In the genomic region with DNA sequence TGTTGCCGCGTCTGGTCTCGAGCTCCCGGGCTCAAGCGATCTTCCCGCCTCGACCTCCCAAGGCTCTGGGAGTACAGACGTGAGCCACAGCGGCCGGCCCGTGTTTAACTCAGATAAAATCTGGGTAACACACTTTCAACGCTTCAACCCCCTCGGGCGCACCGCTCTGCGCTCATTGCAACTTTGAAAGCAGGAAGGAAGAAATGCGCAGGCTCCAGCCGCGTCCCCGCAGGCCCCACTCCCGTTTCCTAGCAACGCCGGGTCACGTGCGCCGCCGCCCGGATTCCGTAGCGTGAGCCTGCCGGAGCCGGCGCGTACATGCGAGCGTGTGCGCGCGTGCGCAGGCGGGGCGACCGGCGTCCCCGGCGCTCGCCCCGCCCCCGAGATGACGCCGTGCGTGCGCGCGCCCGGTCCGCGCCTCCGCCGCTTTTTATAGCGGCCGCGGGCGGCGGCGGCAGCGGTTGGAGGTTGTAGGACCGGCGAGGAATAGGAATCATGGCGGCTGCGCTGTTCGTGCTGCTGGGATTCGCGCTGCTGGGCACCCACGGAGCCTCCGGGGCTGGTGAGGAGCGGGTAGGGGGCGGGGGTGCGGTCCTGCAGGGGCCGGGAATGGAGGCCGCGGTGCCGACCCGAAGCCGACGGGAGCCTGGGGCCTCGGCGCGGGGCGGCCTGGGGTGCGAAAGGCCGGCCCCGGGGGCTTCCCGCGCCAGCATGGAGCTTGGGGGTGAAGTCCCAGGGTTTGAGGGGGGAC, we compare ENCODE assay signal across 1 cellular context.
TF ChIP-seq lines count a peak whose summit lies in the region.

A gene (plus strand): TSS at position 457 of the 751 bp plus-strand sequence. CDS start 39 bp downstream, at position 496.

TF ChIP-seq in HepG2, 621 proteins besides CTCF, POLR2A, EP300 and RAD21 (continued from another document and continues in another):
- TF ChIP-seq, protein P1, sequence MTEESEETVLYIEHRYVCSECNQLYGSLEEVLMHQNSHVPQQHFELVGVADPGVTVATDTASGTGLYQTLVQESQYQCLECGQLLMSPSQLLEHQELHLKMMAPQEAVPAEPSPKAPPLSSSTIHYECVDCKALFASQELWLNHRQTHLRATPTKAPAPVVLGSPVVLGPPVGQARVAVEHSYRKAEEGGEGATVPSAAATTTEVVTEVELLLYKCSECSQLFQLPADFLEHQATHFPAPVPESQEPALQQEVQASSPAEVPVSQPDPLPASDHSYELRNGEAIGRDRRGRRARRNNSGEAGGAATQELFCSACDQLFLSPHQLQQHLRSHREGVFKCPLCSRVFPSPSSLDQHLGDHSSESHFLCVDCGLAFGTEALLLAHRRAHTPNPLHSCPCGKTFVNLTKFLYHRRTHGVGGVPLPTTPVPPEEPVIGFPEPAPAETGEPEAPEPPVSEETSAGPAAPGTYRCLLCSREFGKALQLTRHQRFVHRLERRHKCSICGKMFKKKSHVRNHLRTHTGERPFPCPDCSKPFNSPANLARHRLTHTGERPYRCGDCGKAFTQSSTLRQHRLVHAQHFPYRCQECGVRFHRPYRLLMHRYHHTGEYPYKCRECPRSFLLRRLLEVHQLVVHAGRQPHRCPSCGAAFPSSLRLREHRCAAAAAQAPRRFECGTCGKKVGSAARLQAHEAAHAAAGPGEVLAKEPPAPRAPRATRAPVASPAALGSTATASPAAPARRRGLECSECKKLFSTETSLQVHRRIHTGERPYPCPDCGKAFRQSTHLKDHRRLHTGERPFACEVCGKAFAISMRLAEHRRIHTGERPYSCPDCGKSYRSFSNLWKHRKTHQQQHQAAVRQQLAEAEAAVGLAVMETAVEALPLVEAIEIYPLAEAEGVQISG (CRISPR knock-in tag; IDR thresholded peaks at IDR 0.05): peak; percentile 53; the same call in 1 of the 2 replicates
- TF ChIP-seq, protein P2, sequence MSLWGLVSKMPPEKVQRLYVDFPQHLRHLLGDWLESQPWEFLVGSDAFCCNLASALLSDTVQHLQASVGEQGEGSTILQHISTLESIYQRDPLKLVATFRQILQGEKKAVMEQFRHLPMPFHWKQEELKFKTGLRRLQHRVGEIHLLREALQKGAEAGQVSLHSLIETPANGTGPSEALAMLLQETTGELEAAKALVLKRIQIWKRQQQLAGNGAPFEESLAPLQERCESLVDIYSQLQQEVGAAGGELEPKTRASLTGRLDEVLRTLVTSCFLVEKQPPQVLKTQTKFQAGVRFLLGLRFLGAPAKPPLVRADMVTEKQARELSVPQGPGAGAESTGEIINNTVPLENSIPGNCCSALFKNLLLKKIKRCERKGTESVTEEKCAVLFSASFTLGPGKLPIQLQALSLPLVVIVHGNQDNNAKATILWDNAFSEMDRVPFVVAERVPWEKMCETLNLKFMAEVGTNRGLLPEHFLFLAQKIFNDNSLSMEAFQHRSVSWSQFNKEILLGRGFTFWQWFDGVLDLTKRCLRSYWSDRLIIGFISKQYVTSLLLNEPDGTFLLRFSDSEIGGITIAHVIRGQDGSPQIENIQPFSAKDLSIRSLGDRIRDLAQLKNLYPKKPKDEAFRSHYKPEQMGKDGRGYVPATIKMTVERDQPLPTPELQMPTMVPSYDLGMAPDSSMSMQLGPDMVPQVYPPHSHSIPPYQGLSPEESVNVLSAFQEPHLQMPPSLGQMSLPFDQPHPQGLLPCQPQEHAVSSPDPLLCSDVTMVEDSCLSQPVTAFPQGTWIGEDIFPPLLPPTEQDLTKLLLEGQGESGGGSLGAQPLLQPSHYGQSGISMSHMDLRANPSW (CRISPR knock-in tag; IDR thresholded peaks at IDR 0.05; ENCODE audit: borderline replicate concordance): no peak
- TF ChIP-seq IRX3 (CRISPR knock-in tag; IDR thresholded peaks at IDR 0.05; ENCODE audit: borderline replicate concordance, low read depth) (no peak), TGIF2 (CRISPR knock-in tag; IDR thresholded peaks at IDR 0.05) (no peak), ZNF672 (CRISPR knock-in tag; IDR thresholded peaks at IDR 0.05) (no peak), ZNF274 (CRISPR knock-in tag; IDR thresholded peaks at IDR 0.05) (0 out of 2 replicates have a peak, but pooled peaks have one; percentile 23), NFE2 (CRISPR knock-in tag; IDR thresholded peaks at IDR 0.05) (no peak), SP1 (IDR thresholded peaks at IDR 0.05) (no peak), SP1 (CRISPR knock-in tag; IDR thresholded peaks at IDR 0.05) (peak; percentile 69; the same call in 1 of the 2 replicates), SIN3A (IDR thresholded peaks at IDR 0.05; ENCODE audit: borderline replicate concordance, low read depth, low read length) (peak; percentile 92; the same call in 1 of the 2 replicates), ZNF749 (CRISPR knock-in tag; IDR thresholded peaks at IDR 0.05; ENCODE audit: borderline replicate concordance) (no peak), ZNF75D (CRISPR knock-in tag; IDR thresholded peaks at IDR 0.05; ENCODE audit: borderline replicate concordance) (no peak), ZKSCAN1 (IDR thresholded peaks at IDR 0.05; ENCODE audit: low read length) (no peak), ZNF296 (CRISPR knock-in tag; conservative IDR thresholded peaks at IDR 0.05) (no peak), ZNF350 (CRISPR knock-in tag; IDR thresholded peaks at IDR 0.05; ENCODE audit: borderline replicate concordance, low read depth) (no peak; the same call in 1 of the 2 replicates), TBX3 (IDR thresholded peaks at IDR 0.05; ENCODE audit: borderline replicate concordance) (no peak), ZNF24 (IDR thresholded peaks at IDR 0.05) (no peak), ZNF589 (CRISPR knock-in tag; conservative IDR thresholded peaks at IDR 0.05) (no peak), SIX4 (CRISPR knock-in tag; IDR thresholded peaks at IDR 0.05) (no peak), FOXK2 (IDR thresholded peaks at IDR 0.05) (no peak), ZNF629 (CRISPR knock-in tag; conservative IDR thresholded peaks at IDR 0.05) (no peak), ZNF615 (CRISPR knock-in tag; IDR thresholded peaks at IDR 0.05; ENCODE audit: borderline replicate concordance) (no peak), RBAK (CRISPR knock-in tag; IDR thresholded peaks at IDR 0.05) (no peak), ZNF550 (CRISPR knock-in tag; IDR thresholded peaks at IDR 0.05; ENCODE audit: borderline replicate concordance) (no peak), ZNF709 (CRISPR knock-in tag; IDR thresholded peaks at IDR 0.05) (peak; percentile 93), ZNF101 (CRISPR knock-in tag; IDR thresholded peaks at IDR 0.05; ENCODE audit: borderline replicate concordance, low read depth) (no peak), MIER3 (CRISPR knock-in tag; IDR thresholded peaks at IDR 0.05; ENCODE audit: borderline replicate concordance) (no peak; the same call in 1 of the 2 replicates), HNRNPUL1 (IDR thresholded peaks at IDR 0.05; ENCODE audit: low read depth, low read length) (no peak), PCBP2 (optimal IDR thresholded peaks at IDR 0.05; ENCODE audit: low read depth, low read length, poor library complexity, severe bottlenecking) (no peak), MAFF (IDR thresholded peaks at IDR 0.05; ENCODE audit: low read depth, low read length) (no peak), NAIF1 (CRISPR knock-in tag; IDR thresholded peaks at IDR 0.05; ENCODE audit: borderline replicate concordance) (no peak)
- TF ChIP-seq, protein P3, sequence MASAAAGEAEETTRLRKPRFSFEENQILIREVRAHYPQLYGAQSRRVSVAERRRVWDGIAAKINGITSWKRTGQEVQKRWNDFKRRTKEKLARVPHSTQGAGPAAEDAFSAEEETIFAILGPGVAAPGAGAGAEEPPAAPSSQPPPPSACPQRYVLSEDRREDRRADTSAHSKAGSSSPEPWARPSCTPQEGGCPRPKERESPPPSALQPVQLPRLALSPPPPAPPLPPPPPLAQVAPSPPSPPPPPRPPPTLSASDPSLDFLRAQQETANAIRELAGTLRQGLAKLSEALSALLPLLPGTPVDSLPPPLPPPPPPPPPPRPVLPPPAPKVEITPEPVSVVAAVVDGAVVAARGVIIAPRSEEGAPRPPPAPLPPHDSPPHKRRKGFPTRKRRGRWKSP (CRISPR knock-in tag; IDR thresholded peaks at IDR 0.05): peak; percentile 61; the same call in 1 of the 2 replicates
- TF ChIP-seq, protein P4, sequence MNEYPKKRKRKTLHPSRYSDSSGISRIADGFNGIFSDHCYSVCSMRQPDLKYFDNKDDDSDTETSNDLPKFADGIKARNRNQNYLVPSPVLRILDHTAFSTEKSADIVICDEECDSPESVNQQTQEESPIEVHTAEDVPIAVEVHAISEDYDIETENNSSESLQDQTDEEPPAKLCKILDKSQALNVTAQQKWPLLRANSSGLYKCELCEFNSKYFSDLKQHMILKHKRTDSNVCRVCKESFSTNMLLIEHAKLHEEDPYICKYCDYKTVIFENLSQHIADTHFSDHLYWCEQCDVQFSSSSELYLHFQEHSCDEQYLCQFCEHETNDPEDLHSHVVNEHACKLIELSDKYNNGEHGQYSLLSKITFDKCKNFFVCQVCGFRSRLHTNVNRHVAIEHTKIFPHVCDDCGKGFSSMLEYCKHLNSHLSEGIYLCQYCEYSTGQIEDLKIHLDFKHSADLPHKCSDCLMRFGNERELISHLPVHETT (CRISPR knock-in tag; conservative IDR thresholded peaks at IDR 0.05): no peak
- TF ChIP-seq, protein P5, sequence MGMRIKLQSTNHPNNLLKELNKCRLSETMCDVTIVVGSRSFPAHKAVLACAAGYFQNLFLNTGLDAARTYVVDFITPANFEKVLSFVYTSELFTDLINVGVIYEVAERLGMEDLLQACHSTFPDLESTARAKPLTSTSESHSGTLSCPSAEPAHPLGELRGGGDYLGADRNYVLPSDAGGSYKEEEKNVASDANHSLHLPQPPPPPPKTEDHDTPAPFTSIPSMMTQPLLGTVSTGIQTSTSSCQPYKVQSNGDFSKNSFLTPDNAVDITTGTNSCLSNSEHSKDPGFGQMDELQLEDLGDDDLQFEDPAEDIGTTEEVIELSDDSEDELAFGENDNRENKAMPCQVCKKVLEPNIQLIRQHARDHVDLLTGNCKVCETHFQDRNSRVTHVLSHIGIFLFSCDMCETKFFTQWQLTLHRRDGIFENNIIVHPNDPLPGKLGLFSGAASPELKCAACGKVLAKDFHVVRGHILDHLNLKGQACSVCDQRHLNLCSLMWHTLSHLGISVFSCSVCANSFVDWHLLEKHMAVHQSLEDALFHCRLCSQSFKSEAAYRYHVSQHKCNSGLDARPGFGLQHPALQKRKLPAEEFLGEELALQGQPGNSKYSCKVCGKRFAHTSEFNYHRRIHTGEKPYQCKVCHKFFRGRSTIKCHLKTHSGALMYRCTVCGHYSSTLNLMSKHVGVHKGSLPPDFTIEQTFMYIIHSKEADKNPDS (CRISPR knock-in tag; IDR thresholded peaks at IDR 0.05): no peak
- TF ChIP-seq, protein P6, sequence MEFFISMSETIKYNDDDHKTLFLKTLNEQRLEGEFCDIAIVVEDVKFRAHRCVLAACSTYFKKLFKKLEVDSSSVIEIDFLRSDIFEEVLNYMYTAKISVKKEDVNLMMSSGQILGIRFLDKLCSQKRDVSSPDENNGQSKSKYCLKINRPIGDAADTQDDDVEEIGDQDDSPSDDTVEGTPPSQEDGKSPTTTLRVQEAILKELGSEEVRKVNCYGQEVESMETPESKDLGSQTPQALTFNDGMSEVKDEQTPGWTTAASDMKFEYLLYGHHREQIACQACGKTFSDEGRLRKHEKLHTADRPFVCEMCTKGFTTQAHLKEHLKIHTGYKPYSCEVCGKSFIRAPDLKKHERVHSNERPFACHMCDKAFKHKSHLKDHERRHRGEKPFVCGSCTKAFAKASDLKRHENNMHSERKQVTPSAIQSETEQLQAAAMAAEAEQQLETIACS (CRISPR knock-in tag; IDR thresholded peaks at IDR 0.05): peak; percentile 97
- TF ChIP-seq, protein P7, sequence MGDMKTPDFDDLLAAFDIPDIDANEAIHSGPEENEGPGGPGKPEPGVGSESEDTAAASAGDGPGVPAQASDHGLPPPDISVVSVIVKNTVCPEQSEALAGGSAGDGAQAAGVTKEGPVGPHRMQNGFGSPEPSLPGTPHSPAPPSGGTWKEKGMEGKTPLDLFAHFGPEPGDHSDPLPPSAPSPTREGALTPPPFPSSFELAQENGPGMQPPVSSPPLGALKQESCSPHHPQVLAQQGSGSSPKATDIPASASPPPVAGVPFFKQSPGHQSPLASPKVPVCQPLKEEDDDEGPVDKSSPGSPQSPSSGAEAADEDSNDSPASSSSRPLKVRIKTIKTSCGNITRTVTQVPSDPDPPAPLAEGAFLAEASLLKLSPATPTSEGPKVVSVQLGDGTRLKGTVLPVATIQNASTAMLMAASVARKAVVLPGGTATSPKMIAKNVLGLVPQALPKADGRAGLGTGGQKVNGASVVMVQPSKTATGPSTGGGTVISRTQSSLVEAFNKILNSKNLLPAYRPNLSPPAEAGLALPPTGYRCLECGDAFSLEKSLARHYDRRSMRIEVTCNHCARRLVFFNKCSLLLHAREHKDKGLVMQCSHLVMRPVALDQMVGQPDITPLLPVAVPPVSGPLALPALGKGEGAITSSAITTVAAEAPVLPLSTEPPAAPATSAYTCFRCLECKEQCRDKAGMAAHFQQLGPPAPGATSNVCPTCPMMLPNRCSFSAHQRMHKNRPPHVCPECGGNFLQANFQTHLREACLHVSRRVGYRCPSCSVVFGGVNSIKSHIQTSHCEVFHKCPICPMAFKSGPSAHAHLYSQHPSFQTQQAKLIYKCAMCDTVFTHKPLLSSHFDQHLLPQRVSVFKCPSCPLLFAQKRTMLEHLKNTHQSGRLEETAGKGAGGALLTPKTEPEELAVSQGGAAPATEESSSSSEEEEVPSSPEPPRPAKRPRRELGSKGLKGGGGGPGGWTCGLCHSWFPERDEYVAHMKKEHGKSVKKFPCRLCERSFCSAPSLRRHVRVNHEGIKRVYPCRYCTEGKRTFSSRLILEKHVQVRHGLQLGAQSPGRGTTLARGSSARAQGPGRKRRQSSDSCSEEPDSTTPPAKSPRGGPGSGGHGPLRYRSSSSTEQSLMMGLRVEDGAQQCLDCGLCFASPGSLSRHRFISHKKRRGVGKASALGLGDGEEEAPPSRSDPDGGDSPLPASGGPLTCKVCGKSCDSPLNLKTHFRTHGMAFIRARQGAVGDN (CRISPR knock-in tag; IDR thresholded peaks at IDR 0.05): peak; percentile 51; the same call in 1 of the 2 replicates
- TF ChIP-seq, protein P8, sequence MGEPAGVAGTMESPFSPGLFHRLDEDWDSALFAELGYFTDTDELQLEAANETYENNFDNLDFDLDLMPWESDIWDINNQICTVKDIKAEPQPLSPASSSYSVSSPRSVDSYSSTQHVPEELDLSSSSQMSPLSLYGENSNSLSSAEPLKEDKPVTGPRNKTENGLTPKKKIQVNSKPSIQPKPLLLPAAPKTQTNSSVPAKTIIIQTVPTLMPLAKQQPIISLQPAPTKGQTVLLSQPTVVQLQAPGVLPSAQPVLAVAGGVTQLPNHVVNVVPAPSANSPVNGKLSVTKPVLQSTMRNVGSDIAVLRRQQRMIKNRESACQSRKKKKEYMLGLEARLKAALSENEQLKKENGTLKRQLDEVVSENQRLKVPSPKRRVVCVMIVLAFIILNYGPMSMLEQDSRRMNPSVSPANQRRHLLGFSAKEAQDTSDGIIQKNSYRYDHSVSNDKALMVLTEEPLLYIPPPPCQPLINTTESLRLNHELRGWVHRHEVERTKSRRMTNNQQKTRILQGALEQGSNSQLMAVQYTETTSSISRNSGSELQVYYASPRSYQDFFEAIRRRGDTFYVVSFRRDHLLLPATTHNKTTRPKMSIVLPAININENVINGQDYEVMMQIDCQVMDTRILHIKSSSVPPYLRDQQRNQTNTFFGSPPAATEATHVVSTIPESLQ (CRISPR knock-in tag; conservative IDR thresholded peaks at IDR 0.05): no peak
- TF ChIP-seq, protein P9, sequence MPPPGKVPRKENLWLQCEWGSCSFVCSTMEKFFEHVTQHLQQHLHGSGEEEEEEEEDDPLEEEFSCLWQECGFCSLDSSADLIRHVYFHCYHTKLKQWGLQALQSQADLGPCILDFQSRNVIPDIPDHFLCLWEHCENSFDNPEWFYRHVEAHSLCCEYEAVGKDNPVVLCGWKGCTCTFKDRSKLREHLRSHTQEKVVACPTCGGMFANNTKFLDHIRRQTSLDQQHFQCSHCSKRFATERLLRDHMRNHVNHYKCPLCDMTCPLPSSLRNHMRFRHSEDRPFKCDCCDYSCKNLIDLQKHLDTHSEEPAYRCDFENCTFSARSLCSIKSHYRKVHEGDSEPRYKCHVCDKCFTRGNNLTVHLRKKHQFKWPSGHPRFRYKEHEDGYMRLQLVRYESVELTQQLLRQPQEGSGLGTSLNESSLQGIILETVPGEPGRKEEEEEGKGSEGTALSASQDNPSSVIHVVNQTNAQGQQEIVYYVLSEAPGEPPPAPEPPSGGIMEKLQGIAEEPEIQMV (CRISPR knock-in tag; IDR thresholded peaks at IDR 0.05; ENCODE audit: low read depth): 0 out of 2 replicates have a peak, but pooled peaks have one; percentile 75
